In the genomic region with DNA sequence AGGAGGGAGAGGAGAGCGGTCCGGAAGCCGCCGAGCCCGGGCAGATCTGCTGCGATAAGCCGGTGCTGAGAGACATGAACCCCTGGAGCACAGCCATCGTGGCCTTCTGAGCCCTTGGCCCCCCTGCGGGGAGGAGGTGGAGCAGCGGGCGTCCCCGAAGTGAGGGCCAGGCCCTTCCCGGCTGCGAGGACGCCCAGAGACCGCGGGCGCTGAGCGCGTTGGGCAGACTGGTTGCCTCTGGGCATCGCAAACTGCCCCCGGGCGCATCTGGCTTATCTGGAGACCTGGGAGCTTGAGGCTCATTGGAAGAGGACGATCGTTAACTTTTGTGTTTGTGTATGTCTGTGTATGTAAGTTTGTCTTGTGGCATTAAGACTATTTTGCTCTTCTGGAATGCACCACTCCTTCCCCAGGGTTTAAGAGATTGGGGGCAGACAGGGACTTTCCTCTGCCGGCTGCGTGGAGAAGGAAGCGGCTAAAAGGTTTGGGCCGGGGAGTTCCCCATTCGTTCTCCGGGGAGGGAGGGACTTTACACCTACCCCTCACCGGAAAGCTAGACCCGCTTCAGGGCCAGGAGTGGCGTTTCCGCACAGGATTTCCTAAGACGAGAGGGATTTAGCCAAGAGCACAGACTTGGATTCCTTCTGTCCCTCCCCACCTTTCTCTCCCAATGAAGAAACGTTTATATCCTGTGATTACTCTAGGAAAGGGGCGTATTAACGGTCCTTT, we compare ENCODE assay signal across 8 cellular contexts. TPM values are rescaled to one million over a fixed set of nuclear protein-coding genes. Genes with fewer than 3 reads are reported as not detected.
DNase-seq lines count a peak whose midpoint lies in the region; ATAC-seq, FAIRE-seq and TF ChIP-seq lines count a peak whose summit lies in the region.

No MANE protein-coding gene starts in this region.

- peak overlapping the region; percentile 77 for H3K27ac ChIP-seq in astrocyte (ENCODE audit: low read depth, low read length)
- H3K27ac ChIP-seq in skin epidermis = peak overlapping the region; percentile 7 to 99 (median 93)

- peaks cover 48% of the 10 kb centered on the region for H3K4me1 ChIP-seq in astrocyte (ENCODE audit: insufficient read depth, low read length)

- H3K36me3 Mint-ChIP-seq in astrocyte (ENCODE audit: low read depth, unreplicated experiment) = peaks cover 4% of the 10 kb centered on the region

- peaks cover 6% of the 10 kb centered on the region for H3K36me3 ChIP-seq in astrocyte (ENCODE audit: insufficient read depth, low read length)

- peak; percentile 35 for ATAC-seq in GM21619 (IDR thresholded peaks at IDR 0.05; ENCODE audit: unreplicated experiment)

- peak overlapping the region; percentile 86 for H3K4me3 ChIP-seq in astrocyte (ENCODE audit: insufficient read depth, low read depth, low read length)
- peak overlapping the region; percentile 80 for H3K4me3 ChIP-seq in iPS-18c (ENCODE audit: insufficient read depth, low read depth, low read length)
- H3K4me3 ChIP-seq in skin epidermis = peak overlapping the region; percentile 72 to 93 (median 82)

- no peak for FAIRE-seq in astrocyte (lab: Jason Lieb, UNC)

- no peak for TF ChIP-seq CTCF in astrocyte (IDR thresholded peaks at IDR 0.05; ENCODE audit: insufficient read depth, low read depth, low read length)

- peak overlapping the region; percentile 89 for H3K4me2 ChIP-seq in astrocyte (ENCODE audit: low read length)

- H3K9ac ChIP-seq in astrocyte (ENCODE audit: low read length) = peak overlapping the region; percentile 90

- peak overlapping the region; percentile 99 for H3K4me3 Mint-ChIP-seq in astrocyte (ENCODE audit: unreplicated experiment)

- DNase-seq in DMS53 (lab: John Stamatoyannopoulos, UW) (peak; percentile 73), LoVo (ENCODE audit: low spot score) (peak; percentile 56), T-helper 2 cell (peak; percentile 55 to 89 (median 74)), astrocyte (ENCODE audit: low read depth) (peak; percentile 50), NCI-H1048 (lab: John Stamatoyannopoulos, UW) (no peak)

- H3K27ac Mint-ChIP-seq in astrocyte (ENCODE audit: unreplicated experiment) = peak overlapping the region; percentile 97

- peaks cover 46% of the 10 kb centered on the region for H4K20me1 ChIP-seq in astrocyte (ENCODE audit: insufficient read depth, low read length)

- peaks cover 28% of the 10 kb centered on the region for H3K4me1 Mint-ChIP-seq in astrocyte (ENCODE audit: low read depth, unreplicated experiment)

- H2AFZ ChIP-seq in astrocyte (ENCODE audit: low read depth, low read length) = no peak overlapping the region

- H3K9me3 Mint-ChIP-seq in astrocyte (ENCODE audit: unreplicated experiment) = no peaks in the 10 kb centered on the region

- peaks cover 53% of the 10 kb centered on the region for H3K79me2 ChIP-seq in astrocyte (ENCODE audit: insufficient read depth, low read length)

- H3K27me3 ChIP-seq in astrocyte (ENCODE audit: insufficient read depth, low read length) = no peaks in the 10 kb centered on the region

- peaks cover 3% of the 10 kb centered on the region for H3K27me3 Mint-ChIP-seq in astrocyte (ENCODE audit: low read depth, unreplicated experiment)

- H3K9me3 ChIP-seq in astrocyte (ENCODE audit: insufficient read depth, low read depth, low read length) = no peaks in the 10 kb centered on the region
- H3K9me3 ChIP-seq in iPS-18c (ENCODE audit: control insufficient read depth, insufficient read depth, low read length) = peaks cover 3% of the 10 kb centered on the region

RNA-seq across cellular contexts. Expression of gene IER5, which starts 1.4 kb away (rescaled TPM):
- 23.2 and 28.3 TPM in 2 replicates for total RNA-seq in astrocyte

RNA-seq across cellular contexts. Expression of gene MR1, which starts 56.2 kb away (rescaled TPM):
- 1.2 and 1.6 TPM in 2 replicates for total RNA-seq in astrocyte
